ENCODE assay signal across 8 cellular contexts in the genomic region with DNA sequence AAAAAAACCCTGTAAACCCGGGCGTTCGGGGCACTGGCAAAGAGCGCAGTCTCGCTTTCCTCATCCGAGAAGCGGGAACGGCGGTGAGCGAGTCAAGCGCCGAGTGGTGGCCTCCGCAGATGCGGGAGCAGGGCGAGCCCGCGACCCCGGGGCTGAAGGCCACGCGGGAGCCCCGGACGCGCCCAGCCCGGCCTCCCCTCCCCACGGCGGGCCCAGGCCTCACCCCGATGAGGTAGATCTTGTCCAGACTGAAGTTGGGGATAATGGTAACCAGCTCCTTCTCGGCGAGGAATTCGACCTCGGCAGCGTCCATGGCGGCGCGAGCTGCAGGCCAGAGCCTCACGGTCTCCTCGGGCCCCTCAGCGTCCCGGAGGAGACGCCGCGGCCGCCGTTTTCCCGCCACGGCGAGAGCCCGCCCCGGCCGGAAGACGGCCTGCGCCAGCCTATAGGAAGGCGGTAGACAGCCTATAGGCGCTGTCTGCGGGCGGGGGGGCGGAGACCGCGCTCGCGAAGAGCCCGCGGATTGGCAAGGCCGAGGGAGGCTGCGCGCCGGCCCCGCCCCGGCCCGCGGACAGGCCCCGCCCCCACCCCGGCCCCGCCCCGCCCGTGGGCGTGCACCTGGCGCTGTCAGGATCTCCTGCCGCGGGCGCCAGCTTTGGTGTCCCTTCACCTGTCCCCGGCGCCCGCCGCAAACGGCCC. TPM values are rescaled to one million over a fixed set of nuclear protein-coding genes. Genes with fewer than 3 reads are reported as not detected.
A peak's percentile ranks its signal among the peaks of the same experiment; 100 is the strongest.
DNase-seq lines count a peak whose midpoint lies in the region; ATAC-seq lines count a peak whose summit lies in the region.

TSS of gene GINS2 (minus strand) at position 369 of the 699 bp plus-strand sequence. CDS start at position 313, 56 bp downstream.

- peak; percentile 100 for ATAC-seq in CD4-positive, CD25-positive, alpha-beta regulatory T cell (ENCODE audit: low read depth in 2 of 2)
- ATAC-seq in GM19438 (IDR thresholded peaks at IDR 0.05; ENCODE audit: low read depth, unreplicated experiment) (peak; percentile 82), HG03565 (IDR thresholded peaks at IDR 0.05; ENCODE audit: unreplicated experiment) (peak; percentile 89), memory B cell (ENCODE audit: low read depth) (peak; percentile 99)

- no peak within 1 kb of the TSS for H3K27ac Mint-ChIP-seq in CD4-positive, CD25-positive, alpha-beta regulatory T cell
- H3K27ac Mint-ChIP-seq in memory B cell = no peak within 1 kb of the TSS

- H3K9me3 ChIP-seq in CD4-positive, CD25-positive, alpha-beta regulatory T cell (ENCODE audit: control insufficient read depth in 2 of 2, low read length in 2 of 2) = no peaks in the 10 kb centered on the region
- no peaks in the 10 kb centered on the region for H3K9me3 ChIP-seq in effector memory CD4-positive, alpha-beta T cell (ENCODE audit: control insufficient read depth, low read length)

- peaks cover 4% of the 10 kb centered on the region for H3K36me3 Mint-ChIP-seq in CD4-positive, CD25-positive, alpha-beta regulatory T cell
- H3K36me3 Mint-ChIP-seq in memory B cell = no peaks in the 10 kb centered on the region

- H3K4me3 ChIP-seq in CD4-positive, CD25-positive, alpha-beta regulatory T cell (ENCODE audit: low read depth, low read length) = peak within 1 kb of the TSS; percentile 48
- peak within 1 kb of the TSS; percentile 71 for H3K4me3 ChIP-seq in effector memory CD4-positive, alpha-beta T cell (ENCODE audit: insufficient read depth, low read depth, low read length, poor library complexity, severe bottlenecking)

- no peak within 1 kb of the TSS for H3K27ac ChIP-seq in CD4-positive, CD25-positive, alpha-beta regulatory T cell (ENCODE audit: insufficient read depth, low read length, poor library complexity, severe bottlenecking)
- no peak within 1 kb of the TSS for H3K27ac ChIP-seq in effector memory CD4-positive, alpha-beta T cell (ENCODE audit: insufficient read depth, low read length, poor library complexity, severe bottlenecking)

- H3K36me3 ChIP-seq in CD4-positive, CD25-positive, alpha-beta regulatory T cell (ENCODE audit: control insufficient read depth, insufficient read depth, low read length) = no peaks in the 10 kb centered on the region
- no peaks in the 10 kb centered on the region for H3K36me3 ChIP-seq in effector memory CD4-positive, alpha-beta T cell (ENCODE audit: control insufficient read depth, insufficient read depth, low read length)

- peaks cover 20% of the 10 kb centered on the region for H3K27me3 Mint-ChIP-seq in CD4-positive, CD25-positive, alpha-beta regulatory T cell
- H3K27me3 Mint-ChIP-seq in memory B cell = peaks cover 7% of the 10 kb centered on the region

- H3K9me3 Mint-ChIP-seq in CD4-positive, CD25-positive, alpha-beta regulatory T cell = no peaks in the 10 kb centered on the region
- no peaks in the 10 kb centered on the region for H3K9me3 Mint-ChIP-seq in memory B cell

- peak within 1 kb of the TSS; percentile 78 to 91 (median 83) for H3K4me3 Mint-ChIP-seq in CD4-positive, CD25-positive, alpha-beta regulatory T cell
- peak within 1 kb of the TSS; percentile 64 for H3K4me3 Mint-ChIP-seq in memory B cell

- peaks cover 0 to 17% (median 8%) of the 10 kb centered on the region in 4 donors for H3K4me1 Mint-ChIP-seq in CD4-positive, CD25-positive, alpha-beta regulatory T cell
- peaks cover 3% of the 10 kb centered on the region for H3K4me1 Mint-ChIP-seq in memory B cell

- peaks cover 19% of the 10 kb centered on the region for H3K4me1 ChIP-seq in CD4-positive, CD25-positive, alpha-beta regulatory T cell (ENCODE audit: control insufficient read depth, insufficient read depth, low read length, poor library complexity, severe bottlenecking)
- peaks cover 9% of the 10 kb centered on the region for H3K4me1 ChIP-seq in effector memory CD4-positive, alpha-beta T cell (ENCODE audit: control insufficient read depth, insufficient read depth, low read length, poor library complexity, severe bottlenecking)

- peak; percentile 88 to 94 (median 89) for DNase-seq in CD4-positive, CD25-positive, alpha-beta regulatory T cell
- DNase-seq in NK-92 (lab: John Stamatoyannopoulos, UW; ENCODE audit: unreplicated experiment) (peak; percentile 55), memory B cell (ENCODE audit: low spot score in 2 of 2) (peak; percentile 76 to 83)
- peak; percentile 61 to 85 for DNase-seq in activated CD8-positive, alpha-beta memory T cell treated with anti-CD3 and anti-CD28 coated beads for 1 hour (ENCODE audit: extremely low read depth in 1 of 2, low read depth in 1 of 2)
- DNase-seq in effector memory CD4-positive, alpha-beta T cell = peak; percentile 85 to 89 (median 87)
- peak; percentile 76 to 90 (median 87) for DNase-seq in stimulated activated CD4-positive, alpha-beta T cell treated with anti-CD3 and anti-CD28 coated beads, TNF-alpha, amount 100 ng/mL, for 48 hours (ENCODE audit: low read depth in 3 of 3)

- H3K27me3 ChIP-seq in CD4-positive, CD25-positive, alpha-beta regulatory T cell (ENCODE audit: control insufficient read depth, insufficient read depth, low read length) = peaks cover 5% of the 10 kb centered on the region
- no peaks in the 10 kb centered on the region for H3K27me3 ChIP-seq in effector memory CD4-positive, alpha-beta T cell (replicated peaks; ENCODE audit: control insufficient read depth, insufficient read depth, low read length, poor library complexity, severe bottlenecking)

RNA-seq across cellular contexts. Expression of gene GINS2, which starts in this region (rescaled TPM):
- total RNA-seq in CD4-positive, CD25-positive, alpha-beta regulatory T cell = 2.9 TPM
- 1 to 10 TPM; 3.4 to 5.1 (median 4.3) TPM for polyA plus RNA-seq in CD4-positive, CD25-positive, alpha-beta regulatory T cell
